ENCODE assay signal across 9 cellular contexts in the genomic region with DNA sequence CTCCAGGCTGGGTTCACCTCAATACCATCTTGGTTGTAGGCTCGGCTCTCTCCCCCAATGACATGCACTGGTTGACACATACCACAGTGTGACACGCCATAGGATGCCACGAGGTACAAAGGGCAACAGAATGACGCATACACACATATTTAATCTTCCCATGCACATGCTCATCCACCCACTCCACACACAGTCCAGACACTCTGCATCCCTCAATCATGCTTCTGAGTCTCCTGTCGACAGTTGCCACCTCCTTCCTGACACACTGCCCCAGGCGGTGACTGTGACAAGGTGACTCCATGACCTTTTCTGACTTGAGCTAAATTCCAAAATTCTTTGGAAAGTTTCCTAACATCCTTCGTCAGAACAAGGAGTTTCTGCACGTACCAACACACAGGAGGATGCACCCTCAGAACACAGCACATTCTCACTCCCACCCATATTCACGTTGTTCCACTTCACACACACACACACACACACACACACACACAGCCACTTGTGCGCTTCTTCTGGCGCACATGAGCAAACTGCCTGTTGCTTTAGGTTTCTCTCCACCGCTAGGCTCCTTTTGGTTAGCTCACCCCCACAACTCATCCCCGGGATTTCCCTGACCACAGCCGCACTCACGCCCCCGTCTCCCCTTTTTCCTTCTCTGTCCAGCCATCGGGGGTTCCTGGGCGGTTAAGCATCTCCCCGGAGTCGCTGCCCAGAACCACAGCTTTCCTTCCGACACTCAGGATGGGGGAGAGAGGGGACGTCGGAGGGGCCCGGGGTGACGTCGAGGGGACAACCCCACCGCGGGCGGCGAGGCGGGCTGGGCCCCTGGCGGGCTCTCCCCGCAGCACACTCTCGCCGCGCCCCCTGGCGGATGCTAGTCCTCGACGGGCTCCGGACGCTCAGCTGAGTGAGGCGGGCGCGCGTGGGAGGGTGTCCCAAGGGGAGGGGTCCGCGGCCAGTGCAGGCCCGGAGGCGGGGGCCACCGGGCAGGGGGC. TPM values are rescaled to one million over a fixed set of nuclear protein-coding genes. Genes with fewer than 3 reads are reported as not detected.
DNase-seq lines count a peak whose midpoint lies in the region; ATAC-seq, FAIRE-seq and TF ChIP-seq lines count a peak whose summit lies in the region.
"Had no signal": no experiment of that assay in that cellular context is flagged by ENCODE, and none has a peak within 500 bp of the region (broad histone marks: within the 10 kb centered on the region; RNA-seq: fewer than 3 reads in every experiment).

No MANE protein-coding gene starts in this region.

- no peaks in the 10 kb centered on the region for H3K9me3 Mint-ChIP-seq in activated CD4-positive, alpha-beta T cell treated with anti-CD3 and anti-CD28 coated beads, Interleukin-2, amount 10 ng/mL, durations not matched to agents 24 days and 14 days
- H3K9me3 Mint-ChIP-seq in dendritic cell treated with granulocyte-macrophage colony-stimulating factor and Interleukin-4, amounts not matched to agents 40 ng/mL and 50 ng/mL, for 4 days, result no peaks in the 10 kb centered on the region
- H3K9me3 Mint-ChIP-seq in natural killer cell, result no peaks in the 10 kb centered on the region

- TF ChIP-seq EP300 in stomach (IDR thresholded peaks at IDR 0.05), result no peak

- 7 to 26% (median 8%) methylated on average over 21 to 50 of the region's 50 CpGs for WGBS in stomach, 5 donors

- TF ChIP-seq POLR2A in stomach (IDR thresholded peaks at IDR 0.05), result no peak

- no peaks in the 10 kb centered on the region for H4K20me1 ChIP-seq in KMS-11 (ENCODE audit: insufficient read depth)

- H3K27me3 ChIP-seq in A673 (replicated peaks; ENCODE audit: insufficient read depth, low read depth, low read length, poor library complexity) (peaks cover 69% of the 10 kb centered on the region), KMS-11 (ENCODE audit: insufficient read depth, low read depth) (peaks cover 41% of the 10 kb centered on the region), stomach (peaks cover 32 to 100% (median 88%) of the 10 kb centered on the region in 3 donors)

- H3K4me1 ChIP-seq in A673 (ENCODE audit: insufficient read depth, low read length, poor library complexity, severe bottlenecking), result peaks cover 32% of the 10 kb centered on the region
- H3K4me1 ChIP-seq in KMS-11 (ENCODE audit: low read depth, poor library complexity, severe bottlenecking), result peaks cover 27% of the 10 kb centered on the region
- peaks cover 39 to 54% (median 47%) of the 10 kb centered on the region in 4 donors for H3K4me1 ChIP-seq in stomach

- CTCF ChIA-PET in A673 (lab: Charles Lee), result interaction anchor here (0.7 to 1.6 kb wide), 4 partner anchors 9 to 125 kb away, joined by 3 to 9 read pairs (median 3); no protein-coding TSS in a partner anchor

- peaks cover 88% of the 10 kb centered on the region for H3K27me3 Mint-ChIP-seq in activated CD4-positive, alpha-beta T cell treated with anti-CD3 and anti-CD28 coated beads, Interleukin-2, amount 10 ng/mL, durations not matched to agents 24 days and 14 days
- H3K27me3 Mint-ChIP-seq in dendritic cell treated with granulocyte-macrophage colony-stimulating factor and Interleukin-4, amounts not matched to agents 40 ng/mL and 50 ng/mL, for 4 days, result peaks cover 97% of the 10 kb centered on the region
- peaks cover 20 to 38% of the 10 kb centered on the region in 2 donors for H3K27me3 Mint-ChIP-seq in natural killer cell (ENCODE audit: low read depth in 2 of 2)

- peak overlapping the region; percentile 43 for H2AFZ ChIP-seq in KMS-11 (ENCODE audit: low read depth)

- H3K79me2 ChIP-seq in KMS-11 (ENCODE audit: insufficient read depth, low read depth), result no peaks in the 10 kb centered on the region

- no TSS peak for BruUV-seq in A673 (replicated peaks; lab: Mats Ljungman, UMichigan)

- peaks cover 2% of the 10 kb centered on the region for H3K36me3 Mint-ChIP-seq in activated CD4-positive, alpha-beta T cell treated with anti-CD3 and anti-CD28 coated beads, Interleukin-2, amount 10 ng/mL, durations not matched to agents 24 days and 14 days (ENCODE audit: low read depth)
- H3K36me3 Mint-ChIP-seq in dendritic cell treated with granulocyte-macrophage colony-stimulating factor and Interleukin-4, amounts not matched to agents 40 ng/mL and 50 ng/mL, for 4 days (ENCODE audit: low read depth), result no peaks in the 10 kb centered on the region
- H3K36me3 Mint-ChIP-seq in natural killer cell, result no peaks in the 10 kb centered on the region

- H3K4me1 Mint-ChIP-seq in activated CD4-positive, alpha-beta T cell treated with anti-CD3 and anti-CD28 coated beads, Interleukin-2, amount 10 ng/mL, durations not matched to agents 24 days and 14 days, result peaks cover 55% of the 10 kb centered on the region
- peaks cover 66% of the 10 kb centered on the region for H3K4me1 Mint-ChIP-seq in dendritic cell treated with granulocyte-macrophage colony-stimulating factor and Interleukin-4, amounts not matched to agents 40 ng/mL and 50 ng/mL, for 4 days (ENCODE audit: low read depth)
- H3K4me1 Mint-ChIP-seq in natural killer cell, result peaks cover 56 to 63% of the 10 kb centered on the region in 2 donors

- intact Hi-C loops in A673 (cut with micrococcal nuclease; ENCODE audit: unreplicated experiment), result loop anchor here (2.0 to 5.0 kb wide), 2 partner anchors 43 to 125 kb away; a partner anchor contains a TSS
- intact Hi-C loops in activated CD4-positive, alpha-beta T cell treated with anti-CD3 and anti-CD28 coated beads, Interleukin-2, amount 10 ng/mL, durations not matched to agents 24 days and 14 days (cut with micrococcal nuclease), result loop anchor here (2.0 to 5.0 kb wide), 3 partner anchors 21 to 365 kb away; a partner anchor contains a TSS
- intact Hi-C loops in dendritic cell treated with granulocyte-macrophage colony-stimulating factor and Interleukin-4, amounts not matched to agents 40 ng/mL and 50 ng/mL, for 4 days (cut with micrococcal nuclease), result loop anchor here (5.0 kb wide), 1 partner anchor 125 kb away; a partner anchor contains a TSS
- intact Hi-C loops in natural killer cell (cut with micrococcal nuclease), result loop anchor here (2.0 to 10.0 kb wide), 3 partner anchors 41 to 125 kb away; a partner anchor contains a TSS
- intact Hi-C loops in stomach (cut with DNase I; ENCODE audit: low total_unique reads), result no loop called here

- H3K9me3 ChIP-seq in A673 (ENCODE audit: low read depth, low read length, poor library complexity, severe bottlenecking), result no peaks in the 10 kb centered on the region
- H3K9me3 ChIP-seq in stomach, result no peaks in the 10 kb centered on the region

- peak overlapping the region; percentile 72 for H3K27ac Mint-ChIP-seq in activated CD4-positive, alpha-beta T cell treated with anti-CD3 and anti-CD28 coated beads, Interleukin-2, amount 10 ng/mL, durations not matched to agents 24 days and 14 days
- H3K27ac Mint-ChIP-seq in dendritic cell treated with granulocyte-macrophage colony-stimulating factor and Interleukin-4, amounts not matched to agents 40 ng/mL and 50 ng/mL, for 4 days, result no peak overlapping the region
- peak overlapping the region; percentile 49 to 94 for H3K27ac Mint-ChIP-seq in natural killer cell

- H3K4me3 ChIP-seq in A673 (ENCODE audit: low read depth, low read length, poor library complexity, severe bottlenecking) (peak overlapping the region; percentile 32), KMS-11 (IDR thresholded peaks at IDR 0.05; ENCODE audit: insufficient read depth, low read depth, low read length) (no peak overlapping the region), stomach (peak overlapping the region; percentile 26 to 53 (median 40))

- peak overlapping the region; percentile 12; the same call in 1 of the 2 replicates for H3K4me2 ChIP-seq in KMS-11

- DNase-seq in A673 (ENCODE audit: low spot score), result peak; percentile 71
- no peak for DNase-seq in GM18507 (ENCODE audit: extremely low spot score, insufficient read length, low read depth)
- DNase-seq in activated CD4-positive, alpha-beta T cell treated with anti-CD3 and anti-CD28 coated beads, Interleukin-2, amount 10 ng/mL, durations not matched to agents 24 days and 14 days, result peak; percentile 94
- peak; percentile 87 for DNase-seq in natural killer cell
- DNase-seq in stomach, result peak; percentile 67

- ATAC-seq in natural killer cell (peak; percentile 59 to 75 (median 68)), HG03520 (IDR thresholded peaks at IDR 0.05; ENCODE audit: unreplicated experiment) (no peak)

- H3K36me3 ChIP-seq in A673 (ENCODE audit: insufficient read depth, low read length, poor library complexity, severe bottlenecking) (no peaks in the 10 kb centered on the region), KMS-11 (ENCODE audit: insufficient read depth) (no peaks in the 10 kb centered on the region), stomach (no peaks in the 10 kb centered on the region)

- H3K9ac ChIP-seq in KMS-11, result no peak overlapping the region; the same call in 1 of the 2 replicates

- FAIRE-seq in GM18507 (lab: Jason Lieb, UNC), result peak; percentile 81

- TF ChIP-seq CTCF in A673 (conservative IDR thresholded peaks at IDR 0.05; ENCODE audit: low read depth, low read length) (peak; percentile 81), KMS-11 (conservative IDR thresholded peaks at IDR 0.05; ENCODE audit: low read depth, low read length) (peak; percentile 83), natural killer cell (IDR thresholded peaks at IDR 0.05) (peak; percentile 98), stomach (IDR thresholded peaks at IDR 0.05) (peak in 5 of 7 experiments; percentile 38 to 85 (median 59))

- H3K4me3 Mint-ChIP-seq in activated CD4-positive, alpha-beta T cell treated with anti-CD3 and anti-CD28 coated beads, Interleukin-2, amount 10 ng/mL, durations not matched to agents 24 days and 14 days, result peak overlapping the region; percentile 64
- H3K4me3 Mint-ChIP-seq in dendritic cell treated with granulocyte-macrophage colony-stimulating factor and Interleukin-4, amounts not matched to agents 40 ng/mL and 50 ng/mL, for 4 days, result peak overlapping the region; percentile 64
- H3K4me3 Mint-ChIP-seq in natural killer cell, result peak overlapping the region; percentile 64

- POLR2A ChIA-PET in A673 (lab: Charles Lee; ENCODE audit: low non-redundant PET), result no interaction called here

- H3K27ac ChIP-seq in A673 (ENCODE audit: low read depth, low read length, poor library complexity, severe bottlenecking), result no peak overlapping the region
- H3K27ac ChIP-seq in KMS-11, result no peak overlapping the region
- no peak overlapping the region for H3K27ac ChIP-seq in stomach

RNA-seq across cellular contexts. Expression of a gene that starts 0.5 kb away (rescaled TPM):
- not detected in 2 replicates for total RNA-seq in A673 (2021)
- not detected in 2 replicates for total RNA-seq in activated CD4-positive, alpha-beta T cell treated with anti-CD3 and anti-CD28 coated beads, Interleukin-2, amount 10 ng/mL, durations not matched to agents 24 days and 14 days
- total RNA-seq in natural killer cell, result 1 to 10 TPM; 1.1 to 2.0 (median 1.7) TPM
- not detected for total RNA-seq in stomach
- polyA plus RNA-seq in stomach, result not detected
- total RNA-seq: pulmonary artery endothelial cell had no signal

RNA-seq across cellular contexts. Expression of a gene that starts 6.1 kb away (rescaled TPM):
- total RNA-seq in A673 (2021) (0.17 and 0.50 TPM in 2 replicates), natural killer cell (1 to 10 TPM; 7.9 to 10.0 (median 8.2) TPM), stomach (10 to 100 TPM in 1 of 5 donors, 1 to 10 TPM in 1, not detected in 3; 3.1 to 21.7 TPM)
- total RNA-seq in activated CD4-positive, alpha-beta T cell treated with anti-CD3 and anti-CD28 coated beads, Interleukin-2, amount 10 ng/mL, durations not matched to agents 24 days and 14 days, result 0.19 and 0.21 TPM in 2 replicates
- under 1 TPM in 1 of 3 donors, not detected in 2; 0.68 TPM for polyA plus RNA-seq in stomach

RNA-seq across cellular contexts. Expression of a gene that starts 20.3 kb away (rescaled TPM):
- total RNA-seq in A673 (2021) (183 and 196 TPM in 2 replicates), natural killer cell (100 to 1,000 TPM in 1 of 3 donors, 10 to 100 TPM in 2; 80.7 to 114 (median 88.4) TPM), stomach (10 to 100 TPM; 35.0 to 54.5 (median 42.4) TPM)
- total RNA-seq in activated CD4-positive, alpha-beta T cell treated with anti-CD3 and anti-CD28 coated beads, Interleukin-2, amount 10 ng/mL, durations not matched to agents 24 days and 14 days, result 109 and 112 TPM in 2 replicates
- polyA plus RNA-seq in stomach, result 10 to 100 TPM; 34.7 to 56.5 (median 42.6) TPM

RNA-seq across cellular contexts. Expression of a gene that starts 21.6 kb away (rescaled TPM):
- total RNA-seq in A673 (2021) (2.7 and 2.9 TPM in 2 replicates), natural killer cell (1 to 10 TPM; 1.1 to 3.4 (median 1.4) TPM), stomach (under 1 TPM in 1 of 5 donors, not detected in 4; 0.18 TPM)
- total RNA-seq in activated CD4-positive, alpha-beta T cell treated with anti-CD3 and anti-CD28 coated beads, Interleukin-2, amount 10 ng/mL, durations not matched to agents 24 days and 14 days, result 1.4 and 1.5 TPM in 2 replicates
- under 1 TPM; 0.08 to 0.31 (median 0.19) TPM for polyA plus RNA-seq in stomach

RNA-seq across cellular contexts. Expression of a gene that starts 41.0 kb away (rescaled TPM):
- total RNA-seq in A673 (2021) (50.7 and 59.6 TPM in 2 replicates), natural killer cell (100 to 1,000 TPM in 1 of 3 donors, 10 to 100 TPM in 2; 76.4 to 100 (median 81.1) TPM), stomach (10 to 100 TPM in 4 of 5 donors, 1 to 10 TPM in 1; 5.8 to 68.7 (median 36.9) TPM)
- 75.3 and 89.8 TPM in 2 replicates for total RNA-seq in activated CD4-positive, alpha-beta T cell treated with anti-CD3 and anti-CD28 coated beads, Interleukin-2, amount 10 ng/mL, durations not matched to agents 24 days and 14 days
- 10 to 100 TPM; 42.6 to 61.7 (median 48.7) TPM for polyA plus RNA-seq in stomach
